In genomic region chr4:135238940-135239339, GRCh38 we compare ENCODE assay signal across 23 cellular contexts.
"Had no signal": no experiment of that assay in that cellular context is flagged by ENCODE, and none has a peak within 500 bp of the region (broad histone marks: within the 10 kb centered on the region; RNA-seq: fewer than 3 reads in every experiment).

No MANE protein-coding gene starts in this region.

- H3K4me3 ChIP-seq: body of pancreas, esophagus muscularis mucosa, gastrocnemius medialis, left ventricle myocardium inferior, thyroid gland had no signal

- ATAC-seq: body of pancreas, gastrocnemius medialis had no signal

- H3K4me1 ChIP-seq: body of pancreas, esophagus muscularis mucosa, gastrocnemius medialis, left ventricle myocardium inferior, thyroid gland had no signal

- H3K27me3 ChIP-seq: body of pancreas, esophagus muscularis mucosa, gastrocnemius medialis, thyroid gland had no signal

- FAIRE-seq: endothelial cell of umbilical vein, urothelium cell line had no signal

- DNase-seq: activated CD4-positive, alpha-beta T cell treated with anti-CD3 and anti-CD28 coated beads, Interleukin-2, amount 50 U/mL, for 4 hours; activated gamma-delta T cell; amygdala; body of pancreas; dermis blood vessel endothelial cell; effector memory CD4-positive, alpha-beta T cell; gastrocnemius medialis; head of caudate nucleus; left ventricle myocardium inferior; mammary epithelial cell; midbrain; nephron progenitor cell; occipital lobe; stimulated activated CD4-positive, alpha-beta T cell treated with anti-CD3 and anti-CD28 coated beads, Interleukin-12 subunit alpha, Interleukin-12 subunit beta, amount 100 ng/mL, for 4 hours; stimulated activated CD4-positive, alpha-beta T cell treated with anti-CD3 and anti-CD28 coated beads, Interleukin-1b, Interleukin-23, amount 100 ng/mL, for 48 hours; stimulated activated CD8-positive, alpha-beta memory T cell treated with anti-CD3 and anti-CD28 coated beads, Interleukin-4, amount 100 ng/mL, for 48 hours; stimulated activated naive CD4-positive, alpha-beta T cell; T-helper 2 cell; thyroid gland had no signal

- H3K36me3 Mint-ChIP-seq: activated naive CD4-positive, alpha-beta T cell treated with anti-CD3 and anti-CD28 coated beads, Interleukin-2, amount 50 U/mL, for 24 hours had no signal

- H3K9me3 Mint-ChIP-seq: activated naive CD4-positive, alpha-beta T cell treated with anti-CD3 and anti-CD28 coated beads, Interleukin-2, amount 50 U/mL, for 24 hours; nephron progenitor cell had no signal

- H3K36me3 ChIP-seq: esophagus muscularis mucosa, gastrocnemius medialis, left ventricle myocardium inferior, thyroid gland had no signal

- H3K27me3 Mint-ChIP-seq: activated naive CD4-positive, alpha-beta T cell treated with anti-CD3 and anti-CD28 coated beads, Interleukin-2, amount 50 U/mL, for 24 hours had no signal

- H3K4me3 Mint-ChIP-seq: activated naive CD4-positive, alpha-beta T cell treated with anti-CD3 and anti-CD28 coated beads, Interleukin-2, amount 50 U/mL, for 24 hours; nephron progenitor cell had no signal

- H3K27ac ChIP-seq: body of pancreas, esophagus muscularis mucosa, gastrocnemius medialis, left ventricle myocardium inferior, thyroid gland had no signal

- H3K27ac Mint-ChIP-seq: activated naive CD4-positive, alpha-beta T cell treated with anti-CD3 and anti-CD28 coated beads, Interleukin-2, amount 50 U/mL, for 24 hours; nephron progenitor cell had no signal

- H3K9me3 ChIP-seq: body of pancreas, esophagus muscularis mucosa, gastrocnemius medialis, left ventricle myocardium inferior, thyroid gland had no signal

- H3K4me1 Mint-ChIP-seq: activated naive CD4-positive, alpha-beta T cell treated with anti-CD3 and anti-CD28 coated beads, Interleukin-2, amount 50 U/mL, for 24 hours; nephron progenitor cell had no signal
